Comparison of ENCODE assay signal across 8 cellular contexts in the genomic region with DNA sequence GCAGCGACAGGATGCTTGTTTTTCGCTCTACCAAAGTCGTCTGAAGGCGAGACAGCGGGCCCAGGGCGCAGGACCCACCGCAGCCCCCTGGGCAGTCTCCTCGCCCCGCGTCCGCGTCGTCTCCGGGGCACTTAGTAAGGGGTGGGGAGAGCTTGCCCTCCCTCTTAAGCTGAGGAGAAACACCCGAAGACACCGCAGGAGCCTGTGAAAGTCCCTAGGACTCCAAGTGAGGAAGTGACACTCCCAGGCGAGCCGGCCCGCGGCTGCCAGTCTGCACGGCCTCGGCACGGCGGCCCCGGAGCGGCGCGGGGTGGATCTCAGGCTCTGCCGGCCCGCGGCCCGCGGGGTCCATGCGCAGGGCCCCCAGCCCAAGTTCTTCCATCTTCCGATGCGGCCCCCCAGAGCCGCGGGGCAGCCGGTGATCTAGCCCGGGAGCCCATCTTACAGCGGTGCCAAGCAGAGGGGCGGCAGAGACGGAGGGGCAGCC.
DNase-seq lines count a peak whose midpoint lies in the region; ATAC-seq and TF ChIP-seq lines count a peak whose summit lies in the region.

No MANE protein-coding gene starts in this region.

- peak overlapping the region; percentile 89 for H3K4me3 Mint-ChIP-seq in activated naive CD8-positive, alpha-beta T cell treated with anti-CD3 and anti-CD28 coated beads, Interleukin-2, amount 50 U/mL, for 24 hours

- ATAC-seq in GM19035 (IDR thresholded peaks at IDR 0.05; ENCODE audit: unreplicated experiment) (peak; percentile 67), HG03159 (IDR thresholded peaks at IDR 0.05; ENCODE audit: unreplicated experiment) (peak; percentile 66), SK-N-SH treated with all-trans-retinoic acid at 6 μM for 48 hours (peak; percentile 63)
- peak; percentile 58 for ATAC-seq in activated naive CD8-positive, alpha-beta T cell treated with anti-CD3 and anti-CD28 coated beads, Interleukin-2, amount 50 U/mL, for 24 hours

- H3K4me1 Mint-ChIP-seq in activated naive CD8-positive, alpha-beta T cell treated with anti-CD3 and anti-CD28 coated beads, Interleukin-2, amount 50 U/mL, for 24 hours, result peaks cover 55% of the 10 kb centered on the region

- peak; percentile 45 to 62 for DNase-seq in AML-193 (lab: John Stamatoyannopoulos, UW)
- peak; percentile 72 for DNase-seq in activated naive CD8-positive, alpha-beta T cell treated with anti-CD3 and anti-CD28 coated beads, Interleukin-2, amount 50 U/mL, for 24 hours
- DNase-seq in stimulated activated CD4-positive, alpha-beta T cell treated with anti-CD3 and anti-CD28 coated beads, Interleukin-12 subunit alpha, Interleukin-12 subunit beta, amount 100 ng/mL, for 48 hours (ENCODE audit: low read depth in 2 of 3, low spot score in 1 of 3), result peak in 2 of 3 donors; percentile 36 to 55
- no peak for DNase-seq in NCI-H345 treated with DMSO at 0.1 percent for 48 hours (lab: John Stamatoyannopoulos, UW; ENCODE audit: unreplicated experiment)

- H3K36me3 Mint-ChIP-seq in activated naive CD8-positive, alpha-beta T cell treated with anti-CD3 and anti-CD28 coated beads, Interleukin-2, amount 50 U/mL, for 24 hours (ENCODE audit: low read depth), result peaks cover 17% of the 10 kb centered on the region

- peak overlapping the region; percentile 92 for H3K27ac Mint-ChIP-seq in activated naive CD8-positive, alpha-beta T cell treated with anti-CD3 and anti-CD28 coated beads, Interleukin-2, amount 50 U/mL, for 24 hours

- H3K27me3 Mint-ChIP-seq in activated naive CD8-positive, alpha-beta T cell treated with anti-CD3 and anti-CD28 coated beads, Interleukin-2, amount 50 U/mL, for 24 hours, result no peaks in the 10 kb centered on the region

- H3K9me3 Mint-ChIP-seq in activated naive CD8-positive, alpha-beta T cell treated with anti-CD3 and anti-CD28 coated beads, Interleukin-2, amount 50 U/mL, for 24 hours, result no peaks in the 10 kb centered on the region

- H3K4me3 ChIP-seq in iPS-11a (ENCODE audit: low read depth, low read length), result peak overlapping the region; percentile 61

TF ChIP-seq in SK-N-SH treated with all-trans-retinoic acid at 6 μM for 48 hours, 23 proteins besides CTCF, POLR2A, EP300 and RAD21:
- TF ChIP-seq ESRRG (CRISPR knock-in tag; IDR thresholded peaks at IDR 0.05), result no peak
- TF ChIP-seq RARB (CRISPR knock-in tag; IDR thresholded peaks at IDR 0.05), result no peak
- TF ChIP-seq BACH2 (CRISPR knock-in tag; IDR thresholded peaks at IDR 0.05; ENCODE audit: borderline replicate concordance), result no peak
- TF ChIP-seq, protein P1, sequence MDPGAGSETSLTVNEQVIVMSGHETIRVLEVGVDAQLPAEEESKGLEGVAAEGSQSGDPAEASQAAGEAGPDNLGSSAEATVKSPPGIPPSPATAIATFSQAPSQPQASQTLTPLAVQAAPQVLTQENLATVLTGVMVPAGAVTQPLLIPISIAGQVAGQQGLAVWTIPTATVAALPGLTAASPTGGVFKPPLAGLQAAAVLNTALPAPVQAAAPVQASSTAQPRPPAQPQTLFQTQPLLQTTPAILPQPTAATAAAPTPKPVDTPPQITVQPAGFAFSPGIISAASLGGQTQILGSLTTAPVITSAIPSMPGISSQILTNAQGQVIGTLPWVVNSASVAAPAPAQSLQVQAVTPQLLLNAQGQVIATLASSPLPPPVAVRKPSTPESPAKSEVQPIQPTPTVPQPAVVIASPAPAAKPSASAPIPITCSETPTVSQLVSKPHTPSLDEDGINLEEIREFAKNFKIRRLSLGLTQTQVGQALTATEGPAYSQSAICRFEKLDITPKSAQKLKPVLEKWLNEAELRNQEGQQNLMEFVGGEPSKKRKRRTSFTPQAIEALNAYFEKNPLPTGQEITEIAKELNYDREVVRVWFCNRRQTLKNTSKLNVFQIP (CRISPR knock-in tag; IDR thresholded peaks at IDR 0.05; ENCODE audit: borderline replicate concordance, low read depth), result no peak
